ENCODE assay signal across 1 cellular context in the genomic region with DNA sequence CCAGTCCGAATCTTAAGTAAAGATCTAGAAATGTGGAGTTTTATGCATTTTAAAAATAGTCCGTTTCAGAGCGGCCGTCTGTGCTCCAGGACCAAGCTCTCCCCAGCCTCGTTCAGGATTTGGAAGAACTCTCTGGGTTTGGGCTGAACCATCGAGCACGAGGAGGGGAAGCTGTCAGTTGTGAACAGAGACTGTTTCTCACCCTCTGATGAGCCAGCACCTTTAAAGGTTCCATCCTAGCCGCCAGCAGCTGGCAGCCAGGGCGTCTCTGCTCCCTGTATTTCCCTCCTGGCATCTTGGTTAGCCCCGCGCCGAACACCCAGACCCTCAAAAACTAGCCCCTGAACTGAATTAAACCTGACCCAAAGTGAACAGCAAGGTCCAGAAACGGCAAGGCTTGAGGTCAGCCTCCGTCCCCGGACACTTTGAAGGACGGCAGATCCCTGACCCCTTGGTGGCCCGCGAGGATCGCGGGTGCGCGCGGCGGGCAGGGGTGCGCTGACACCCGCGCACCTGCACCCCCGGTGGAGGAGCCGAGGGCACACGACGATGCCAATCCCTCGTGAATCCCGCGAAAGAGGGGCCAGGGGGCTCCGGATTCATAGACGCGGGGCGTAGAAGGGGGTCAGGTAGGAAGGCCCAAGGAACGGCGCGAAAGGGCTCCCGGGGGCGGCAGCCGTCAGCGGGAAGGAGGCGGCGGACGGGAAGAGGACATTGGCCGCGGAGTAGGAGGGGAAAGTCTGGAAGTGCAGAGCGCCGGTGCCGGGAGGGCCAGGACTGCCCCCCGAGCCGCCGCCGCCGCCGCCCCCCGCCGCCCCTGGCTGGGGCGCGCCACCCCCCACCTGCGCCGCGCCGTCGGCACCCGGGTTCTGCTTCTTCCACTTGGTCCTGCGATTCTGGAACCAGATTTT.
TF ChIP-seq lines count a peak whose summit lies in the region.

No MANE protein-coding gene starts in this region.

TF ChIP-seq in A549, 52 proteins besides CTCF, POLR2A, EP300 and RAD21 (continued from another document):
- TF ChIP-seq, protein P1, sequence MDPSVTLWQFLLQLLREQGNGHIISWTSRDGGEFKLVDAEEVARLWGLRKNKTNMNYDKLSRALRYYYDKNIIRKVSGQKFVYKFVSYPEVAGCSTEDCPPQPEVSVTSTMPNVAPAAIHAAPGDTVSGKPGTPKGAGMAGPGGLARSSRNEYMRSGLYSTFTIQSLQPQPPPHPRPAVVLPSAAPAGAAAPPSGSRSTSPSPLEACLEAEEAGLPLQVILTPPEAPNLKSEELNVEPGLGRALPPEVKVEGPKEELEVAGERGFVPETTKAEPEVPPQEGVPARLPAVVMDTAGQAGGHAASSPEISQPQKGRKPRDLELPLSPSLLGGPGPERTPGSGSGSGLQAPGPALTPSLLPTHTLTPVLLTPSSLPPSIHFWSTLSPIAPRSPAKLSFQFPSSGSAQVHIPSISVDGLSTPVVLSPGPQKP (IDR thresholded peaks at IDR 0.05; ENCODE audit: low read depth, low read length), result no peak
- TF ChIP-seq MAZ (IDR thresholded peaks at IDR 0.05; ENCODE audit: borderline replicate concordance, low read depth, low read length) (no peak), ZNF302 (CRISPR knock-in tag; IDR thresholded peaks at IDR 0.05) (no peak), CEBPB (IDR thresholded peaks at IDR 0.05) (no peak), CBX8 (IDR thresholded peaks at IDR 0.05) (no peak), HOXA7 (CRISPR knock-in tag; IDR thresholded peaks at IDR 0.05) (no peak), FOSL2 (IDR thresholded peaks at IDR 0.05) (no peak), FOSL2 (CRISPR knock-in tag; IDR thresholded peaks at IDR 0.05) (no peak), ZFP36 (IDR thresholded peaks at IDR 0.05; ENCODE audit: borderline replicate concordance, partially characterized antibody) (no peak), GATA3 (IDR thresholded peaks at IDR 0.05; ENCODE audit: borderline replicate concordance) (no peak), EHMT2 (IDR thresholded peaks at IDR 0.05; ENCODE audit: low read depth) (no peak), ESRRA (IDR thresholded peaks at IDR 0.05; ENCODE audit: borderline replicate concordance, low read length) (no peak)
